In the genomic region with DNA sequence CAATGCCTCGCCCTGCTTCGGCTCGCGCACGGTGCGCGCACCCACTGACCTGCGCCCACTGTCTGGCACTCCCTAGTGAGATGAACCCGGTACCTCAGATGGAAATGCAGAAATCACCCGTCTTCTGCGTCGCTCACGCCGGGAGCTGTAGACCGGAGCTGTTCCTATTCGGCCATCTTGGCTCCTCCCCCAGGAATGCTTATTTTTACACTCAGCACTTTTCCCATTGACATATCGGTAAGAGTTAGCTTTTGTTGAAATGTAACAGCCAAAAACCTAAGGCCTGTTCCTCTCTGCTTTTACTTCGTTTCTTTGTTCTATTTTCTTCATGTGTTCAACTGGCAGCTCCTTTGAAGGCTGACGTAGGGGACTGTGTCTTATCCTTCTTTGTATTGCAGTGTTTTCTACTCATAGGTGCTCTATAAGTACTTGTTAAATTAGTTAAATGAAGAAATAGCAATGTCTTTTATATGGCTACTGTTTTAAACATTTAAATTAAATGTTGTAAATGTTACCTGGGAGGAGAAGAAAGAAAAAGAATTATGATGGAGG, we compare ENCODE assay signal across 1 cellular context. TPM values are rescaled to one million over a fixed set of nuclear protein-coding genes. Genes with fewer than 3 reads are reported as not detected.
"Had no signal": no experiment of that assay in that cellular context is flagged by ENCODE, and none has a peak within 500 bp of the region (broad histone marks: within the 10 kb centered on the region; RNA-seq: fewer than 3 reads in every experiment).

No MANE protein-coding gene starts in this region.

RNA-seq across cellular contexts. Expression of gene RFTN2, which starts 34.7 kb away (rescaled TPM):
- total RNA-seq: foreskin keratinocyte had no signal
